9 cellular contexts compared by ENCODE assay signal in genomic region chr9:87445646-87446045, GRCh38. TPM values are rescaled to one million over a fixed set of nuclear protein-coding genes. Genes with fewer than 3 reads are reported as not detected.
DNase-seq lines count a peak whose midpoint lies in the region; ATAC-seq, FAIRE-seq and TF ChIP-seq lines count a peak whose summit lies in the region.
"Had no signal": no experiment of that assay in that cellular context is flagged by ENCODE, and none has a peak within 500 bp of the region (broad histone marks: within the 10 kb centered on the region; RNA-seq: fewer than 3 reads in every experiment).

No MANE protein-coding gene starts in this region.

- H3K36me3 ChIP-seq in OCI-LY7 (ENCODE audit: insufficient read depth, low read length) = no peaks in the 10 kb centered on the region
- no peaks in the 10 kb centered on the region for H3K36me3 ChIP-seq in endothelial cell of umbilical vein (ENCODE audit: control insufficient read depth in 2 of 2, extremely low read depth in 1 of 2, insufficient read depth in 2 of 2, low read length in 2 of 2)

- H3K4me1 ChIP-seq in A549 = 0 out of 3 replicates have a peak, but pooled peaks cover 2% of the 10 kb centered on the region
- H3K4me1 ChIP-seq in OCI-LY7 (ENCODE audit: insufficient read depth, low read length, poor library complexity, severe bottlenecking) = peaks cover 4% of the 10 kb centered on the region
- H3K4me1 ChIP-seq in endothelial cell of umbilical vein (ENCODE audit: control insufficient read depth, extremely low read depth, insufficient read depth, low read length) = no peaks in the 10 kb centered on the region

- no peaks in the 10 kb centered on the region for H3K9me1 ChIP-seq in endothelial cell of umbilical vein (replicated peaks; ENCODE audit: control insufficient read depth, extremely low read depth, insufficient read depth, low read length)

- DNase-seq in A549 (ENCODE audit: low read depth in 1 of 2, low spot score in 1 of 2) (peak; percentile 53 to 60), OCI-LY7 (ENCODE audit: low spot score) (peak; percentile 74), endothelial cell of umbilical vein (ENCODE audit: low read depth, low spot score) (peak; percentile 61), natural killer cell (no peak), NCI-H187 treated with DMSO at 0.1 percent for 48 hours (lab: John Stamatoyannopoulos, UW) (no peak), NCI-H2107 treated with DMSO at 0.1 percent for 48 hours (lab: John Stamatoyannopoulos, UW; ENCODE audit: unreplicated experiment) (no peak)

- TF ChIP-seq POLR2A in A549 (IDR thresholded peaks at IDR 0.05; ENCODE audit: low read length) (no peak), endothelial cell of umbilical vein (IDR thresholded peaks at IDR 0.05; ENCODE audit: low read depth, low read length) (no peak)

- TF ChIP-seq RAD21 in A549 (conservative IDR thresholded peaks at IDR 0.05 in 1 of 2, IDR thresholded peaks at IDR 0.05 in 1 of 2) = no peak

- H3K4me2 ChIP-seq in A549 (peak overlapping the region; percentile 32; the same call in 2 of the 3 replicates), OCI-LY7 (ENCODE audit: low read length) (peak overlapping the region; percentile 62), endothelial cell of umbilical vein (ENCODE audit: insufficient read depth, low read length) (peak overlapping the region; percentile 72)

- H3K9me3 ChIP-seq in A549 = no peaks in the 10 kb centered on the region
- H3K9me3 ChIP-seq in OCI-LY7 (ENCODE audit: low read length) = no peaks in the 10 kb centered on the region
- no peaks in the 10 kb centered on the region for H3K9me3 ChIP-seq in endothelial cell of umbilical vein (replicated peaks; ENCODE audit: control insufficient read depth, insufficient read depth, low read length)

- H3K79me2 ChIP-seq in OCI-LY7 (ENCODE audit: insufficient read depth, low read depth, low read length) (no peaks in the 10 kb centered on the region), endothelial cell of umbilical vein (ENCODE audit: control insufficient read depth, insufficient read depth, low read length) (no peaks in the 10 kb centered on the region)

- no peaks in the 10 kb centered on the region for H4K20me1 ChIP-seq in OCI-LY7 (ENCODE audit: insufficient read depth, low read length)
- no peaks in the 10 kb centered on the region for H4K20me1 ChIP-seq in endothelial cell of umbilical vein (replicated peaks; ENCODE audit: control insufficient read depth, extremely low read depth, insufficient read depth, low read length)

- BruUV-seq in OCI-LY7 (replicated peaks; lab: Mats Ljungman, UMichigan) = no TSS peak
- no TSS peak for BruUV-seq in endothelial cell of umbilical vein (replicated peaks; lab: Mats Ljungman, UMichigan)

- POLR2A ChIA-PET in A549 (lab: Yijun Ruan, JAX) (no interaction called here), OCI-LY7 (lab: Charles Lee) (interaction anchor here (0.6 to 0.9 kb wide), 3 partner anchors 18 to 1876 kb away, joined by 3 read pairs; no protein-coding TSS in a partner anchor), endothelial cell of umbilical vein (lab: Charles Lee) (no interaction called here)

- dilution Hi-C loops in endothelial cell of umbilical vein (cut with MboI; ENCODE audit: extremely low pct_ligation_motif_present, low sequenced_read_pairs) = no loop called here

- H3K4me3 Mint-ChIP-seq in natural killer cell = peak overlapping the region; percentile 74
- H3K4me3 Mint-ChIP-seq: activated naive CD4-positive, alpha-beta T cell treated with anti-CD3 and anti-CD28 coated beads, Interleukin-2, amount 50 U/mL, for 24 hours had no signal

- no peaks in the 10 kb centered on the region; the same call in 1 of the 2 replicates for H3K9me2 ChIP-seq in OCI-LY7 (ENCODE audit: insufficient read depth, low read length)

- peak overlapping the region; percentile 76 to 84 for H3K27ac Mint-ChIP-seq in natural killer cell

- CTCF ChIA-PET in A549 (lab: Yijun Ruan, JAX) = no interaction called here
- CTCF ChIA-PET in OCI-LY7 (lab: Charles Lee; ENCODE audit: unreplicated experiment) = no interaction called here
- CTCF ChIA-PET in endothelial cell of umbilical vein (lab: Charles Lee) = interaction anchor here (1.4 kb wide), 1 partner anchor 107 kb away, joined by 3 read pairs; no protein-coding TSS in a partner anchor

- no peaks in the 10 kb centered on the region for H3K27me3 Mint-ChIP-seq in natural killer cell (ENCODE audit: low read depth in 2 of 2)
- H3K27me3 Mint-ChIP-seq: activated naive CD4-positive, alpha-beta T cell treated with anti-CD3 and anti-CD28 coated beads, Interleukin-2, amount 50 U/mL, for 24 hours had no signal

- 18% methylated on average over 5 of the region's 5 CpGs for WGBS in A549 (ENCODE audit: missing lambda C conversion rate)

- TF ChIP-seq CTCF in A549 (IDR thresholded peaks at IDR 0.05) (no peak), OCI-LY7 (conservative IDR thresholded peaks at IDR 0.05; ENCODE audit: low read length) (no peak), endothelial cell of umbilical vein (IDR thresholded peaks at IDR 0.05; ENCODE audit: extremely low read depth in 1 of 2, insufficient read depth in 1 of 2, low read depth in 1 of 2, low read length in 2 of 2) (no peak), natural killer cell (IDR thresholded peaks at IDR 0.05) (no peak)

- no peaks in the 10 kb centered on the region for H3K36me3 Mint-ChIP-seq in natural killer cell
- H3K36me3 Mint-ChIP-seq: activated naive CD4-positive, alpha-beta T cell treated with anti-CD3 and anti-CD28 coated beads, Interleukin-2, amount 50 U/mL, for 24 hours had no signal

- TF ChIP-seq EP300 in A549 (IDR thresholded peaks at IDR 0.05) = no peak

- H3K9ac ChIP-seq in endothelial cell of umbilical vein (replicated peaks; ENCODE audit: extremely low read depth, insufficient read depth, low read length) = no peak overlapping the region

- no peaks in the 10 kb centered on the region for H3K9me3 Mint-ChIP-seq in natural killer cell
- H3K9me3 Mint-ChIP-seq: activated naive CD4-positive, alpha-beta T cell treated with anti-CD3 and anti-CD28 coated beads, Interleukin-2, amount 50 U/mL, for 24 hours had no signal

- peaks cover 17 to 32% of the 10 kb centered on the region in 2 donors for H3K4me1 Mint-ChIP-seq in natural killer cell

- intact Hi-C loops in OCI-LY7 (cut with micrococcal nuclease; ENCODE audit: unreplicated experiment) = no loop called here
- intact Hi-C loops in endothelial cell of umbilical vein (cut with micrococcal nuclease) = no loop called here
- intact Hi-C loops in natural killer cell (cut with micrococcal nuclease) = no loop called here

- peak overlapping the region; percentile 88 for H2AFZ ChIP-seq in OCI-LY7 (ENCODE audit: low read length)
- peak overlapping the region; percentile 97 for H2AFZ ChIP-seq in endothelial cell of umbilical vein (ENCODE audit: low read depth, low read length)

- H3K27ac ChIP-seq in A549 = peak overlapping the region in 1 of 2 experiments; percentile 68; a peak in 2 of 6 replicates
- no peak overlapping the region for H3K27ac ChIP-seq in OCI-LY7 (ENCODE audit: low read depth, low read length, poor library complexity, severe bottlenecking)
- no peak overlapping the region for H3K27ac ChIP-seq in endothelial cell of umbilical vein (ENCODE audit: insufficient read depth, low read depth, low read length)

- H3K4me3 ChIP-seq in A549 (no peak overlapping the region), OCI-LY7 (ENCODE audit: low read depth, low read length, poor library complexity, severe bottlenecking) (peak overlapping the region; percentile 47), endothelial cell of umbilical vein (replicated peaks in 1 of 3; ENCODE audit: insufficient read depth in 1 of 3, low read depth in 1 of 3, low read length in 3 of 3) (peak overlapping the region in 1 of 3 experiments; percentile 43)

- peaks cover 0 to 3% of the 10 kb centered on the region in 2 experiments for H3K27me3 ChIP-seq in endothelial cell of umbilical vein (ENCODE audit: control insufficient read depth in 2 of 2, insufficient read depth in 2 of 2, low read length in 2 of 2)

- ATAC-seq in A549 (peak; percentile 93 to 98), GM18502 (IDR thresholded peaks at IDR 0.05; ENCODE audit: poor library complexity, unreplicated experiment) (peak; percentile 99), HG02798 (IDR thresholded peaks at IDR 0.05; ENCODE audit: poor library complexity, unreplicated experiment) (peak; percentile 99), natural killer cell (peak; percentile 54 to 80 (median 65))

- FAIRE-seq in A549 (lab: Jason Lieb, UNC) = peak; percentile 67
- FAIRE-seq in endothelial cell of umbilical vein (lab: Jason Lieb, UNC) = peak; percentile 87

TF ChIP-seq in A549, 52 proteins besides CTCF, POLR2A, EP300 and RAD21 (continues in another document):
- no peak for TF ChIP-seq SREBF2 (IDR thresholded peaks at IDR 0.05)
- no peak for TF ChIP-seq FOXS1 (CRISPR knock-in tag; IDR thresholded peaks at IDR 0.05)
- TF ChIP-seq MAZ (IDR thresholded peaks at IDR 0.05; ENCODE audit: borderline replicate concordance, low read depth, low read length) = no peak
- no peak for TF ChIP-seq EHMT2 (IDR thresholded peaks at IDR 0.05; ENCODE audit: low read depth)

TF ChIP-seq in endothelial cell of umbilical vein, 7 proteins besides CTCF, POLR2A, EP300 and RAD21:
- no peak for TF ChIP-seq JUN (IDR thresholded peaks at IDR 0.05; ENCODE audit: borderline replicate concordance, insufficient read depth, insufficient read length, low read depth)

RNA-seq across cellular contexts. Expression of gene DAPK1, which starts 52.0 kb away (rescaled TPM):
- polyA plus RNA-seq in A549 (2011; rRNA removed) (67.2 and 68.5 TPM in 2 replicates), A549 (2017; fragmentation: RNase III; extraction: RNeasy Plus Mini Kit Qiagen cat#74134 plus additional on column Dnase treatment) (46.1 to 57.0 TPM (median 55.2 TPM) in 3 replicates), endothelial cell of umbilical vein (56.7 and 58.9 TPM in 2 replicates)
- polyA plus RNA-seq in A549 (2012; cell fraction: cytosol; rRNA removed) = 26.3 and 30.4 TPM in 2 replicates
- polyA plus RNA-seq in A549 (2012; cell fraction: nucleus; rRNA removed) = 53.4 and 54.0 TPM in 2 replicates
- polyA minus RNA-seq in A549 (2011; rRNA and poly(A)+ RNA removed) = 145 and 155 TPM in 2 replicates
- total RNA-seq in OCI-LY7 (2014; rRNA removed; shearing (Covaris generic)) = 0.18 and 0.25 TPM in 2 replicates
- total RNA-seq in OCI-LY7 (2022) (2.8 and 3.5 TPM in 2 replicates), endothelial cell of umbilical vein (93.4 and 119 TPM in 2 replicates), natural killer cell (10 to 100 TPM; 12.2 to 26.5 (median 22.7) TPM)
- polyA plus RNA-seq in endothelial cell of umbilical vein (2011; cell fraction: cytosol; rRNA removed) = 49.4 and 50.2 TPM in 2 replicates
- 207 and 208 TPM in 2 replicates for polyA plus RNA-seq in endothelial cell of umbilical vein (2011; cell fraction: nucleus; rRNA removed)
- 43.2 and 48.0 TPM in 2 replicates for polyA plus RNA-seq in endothelial cell of umbilical vein (2012)
- 214 and 217 TPM in 2 replicates for polyA minus RNA-seq in endothelial cell of umbilical vein
- polyA minus RNA-seq in endothelial cell of umbilical vein (2011; cell fraction: cytosol; rRNA and poly(A)+ RNA removed) = 3.2 TPM
- 218 and 257 TPM in 2 replicates for polyA minus RNA-seq in endothelial cell of umbilical vein (2011; cell fraction: nucleus; rRNA and poly(A)+ RNA removed)

Comparison
In these comparisons a context has a peak if more than half of its experiments do, and no peak if none do; other contexts are left out.
1. DNase-seq: peak in A549 (2 of 2), OCI-LY7 (single experiment) and endothelial cell of umbilical vein (single experiment); none in natural killer cell (single experiment), NCI-H187 treated with DMSO at 0.1 percent for 48 hours (single experiment) and NCI-H2107 treated with DMSO at 0.1 percent for 48 hours (single experiment).
2. Peak in every context shown above with its lines, with median percentiles within 50 percentile points of each other: ATAC-seq and H3K4me2 ChIP-seq.